ENCODE assay signal across 29 cellular contexts in genomic region chr2:206988884-206989283, GRCh38. TPM values are rescaled to one million over a fixed set of nuclear protein-coding genes. Genes with fewer than 3 reads are reported as not detected.
DNase-seq lines count a peak whose midpoint lies in the region; ATAC-seq, FAIRE-seq and TF ChIP-seq lines count a peak whose summit lies in the region.
"Had no signal": no experiment of that assay in that cellular context is flagged by ENCODE, and none has a peak within 500 bp of the region (broad histone marks: within the 10 kb centered on the region; RNA-seq: fewer than 3 reads in every experiment).

No MANE protein-coding gene starts in this region.

- peak overlapping the region; percentile 13 for H3K4me3 Mint-ChIP-seq in activated naive CD4-positive, alpha-beta T cell treated with anti-CD3 and anti-CD28 coated beads for 36 hours
- no peak overlapping the region for H3K4me3 Mint-ChIP-seq in activated naive CD4-positive, alpha-beta T cell treated with anti-CD3 and anti-CD28 coated beads, Interleukin-2, amount 10 ng/mL, durations not matched to agents 7 days and 5 days
- H3K4me3 Mint-ChIP-seq in stimulated activated naive CD8-positive, alpha-beta T cell treated with anti-CD3 and anti-CD28 coated beads, Interleukin-15, amount 100 ng/mL, for 72 hours = peak overlapping the region; percentile 40 to 46
- H3K4me3 Mint-ChIP-seq: activated naive CD4-positive, alpha-beta T cell treated with anti-CD3 and anti-CD28 coated beads, Interleukin-2, amount 50 U/mL, for 24 hours; activated T-helper 1 cell treated with anti-CD3 and anti-CD28 coated beads, Interleukin-12 subunit alpha, Interleukin-12 subunit beta, Interleukin-2, Interleukin-4 antibody, amounts not matched to agents 30 ng/mL and 10 ng/mL and 1 ng/mL, durations not matched to agents 14 hours and 24 hours and 36 hours; nephron progenitor cell; WTC11 had no signal

- H3K9me2 ChIP-seq in MM.1S (replicated peaks; ENCODE audit: insufficient read depth, low read length) = no peaks in the 10 kb centered on the region

- TF ChIP-seq CTCF in MM.1S (IDR thresholded peaks at IDR 0.05; ENCODE audit: low read length) = no peak
- TF ChIP-seq CTCF in keratinocyte (optimal IDR thresholded peaks at IDR 0.05 in 1 of 3, IDR thresholded peaks at IDR 0.05 in 1 of 3, conservative IDR thresholded peaks at IDR 0.05 in 1 of 3; ENCODE audit: extremely low read depth in 1 of 3, insufficient read depth in 2 of 3, low read length in 3 of 3) = no peak

- H3K36me3 ChIP-seq in MM.1S (replicated peaks; ENCODE audit: insufficient read depth, low read length) (no peaks in the 10 kb centered on the region), keratinocyte (ENCODE audit: control insufficient read depth in 2 of 2, extremely low read depth in 1 of 2, insufficient read depth in 2 of 2, low read length in 2 of 2) (no peaks in the 10 kb centered on the region)
- H3K36me3 ChIP-seq: HAP-1, lower lobe of right lung, pancreas, SJCRH30 had no signal

- H3K27ac ChIP-seq in MM.1S (ENCODE audit: low read length) = no peak overlapping the region
- H3K27ac ChIP-seq in keratinocyte (ENCODE audit: control insufficient read depth, insufficient read depth, low read length) = no peak overlapping the region
- H3K27ac ChIP-seq: lower lobe of right lung, pancreas, SJCRH30, testis had no signal

- H3K79me2 ChIP-seq in MM.1S (ENCODE audit: low read length) = no peaks in the 10 kb centered on the region
- H3K79me2 ChIP-seq in keratinocyte (ENCODE audit: control insufficient read depth, insufficient read depth, low read length) = no peaks in the 10 kb centered on the region

- H3K4me3 ChIP-seq in MM.1S (ENCODE audit: low read length) = no peak overlapping the region
- no peak overlapping the region for H3K4me3 ChIP-seq in keratinocyte (ENCODE audit: control insufficient read depth in 2 of 3, extremely low read depth in 1 of 3, insufficient read depth in 2 of 3, low read depth in 1 of 3, low read length in 3 of 3)
- H3K4me3 ChIP-seq: GM12878, HAP-1, lower lobe of right lung, mucosa of descending colon, pancreas, SJCRH30, testis had no signal

- FAIRE-seq in keratinocyte (lab: Jason Lieb, UNC) = peak; percentile 43
- FAIRE-seq: colon, GM12878, pancreas had no signal

- no peak for DNase-seq in activated naive CD4-positive, alpha-beta T cell treated with anti-CD3 and anti-CD28 coated beads for 36 hours
- DNase-seq in activated naive CD4-positive, alpha-beta T cell treated with anti-CD3 and anti-CD28 coated beads, Interleukin-2, amount 10 ng/mL, durations not matched to agents 7 days and 5 days = no peak
- DNase-seq in MM.1S (no peak), keratinocyte (ENCODE audit: low read depth, low spot score) (no peak)
- DNase-seq in stimulated activated naive CD8-positive, alpha-beta T cell treated with anti-CD3 and anti-CD28 coated beads, Interleukin-15, amount 100 ng/mL, for 72 hours = no peak
- DNase-seq: activated CD4-positive, alpha-beta T cell treated with anti-CD3 and anti-CD28 coated beads, Interleukin-2, amount 50 U/mL, for 4 hours; effector CD4-positive, alpha-beta T cell; hippocampal formation; NCI-H1694; NCI-H446 treated with DMSO at 0.1 percent for 48 hours; stimulated activated naive CD4-positive, alpha-beta T cell treated with Interleukin-2 at 50 U/mL for 16 hours had no signal

- no peaks in the 10 kb centered on the region for H3F3A ChIP-seq in MM.1S (ENCODE audit: insufficient read depth, low read length)

- no peaks in the 10 kb centered on the region for H3K36me3 Mint-ChIP-seq in activated naive CD4-positive, alpha-beta T cell treated with anti-CD3 and anti-CD28 coated beads for 36 hours (ENCODE audit: low read depth)
- H3K36me3 Mint-ChIP-seq in activated naive CD4-positive, alpha-beta T cell treated with anti-CD3 and anti-CD28 coated beads, Interleukin-2, amount 10 ng/mL, durations not matched to agents 7 days and 5 days = no peaks in the 10 kb centered on the region
- H3K36me3 Mint-ChIP-seq: activated naive CD4-positive, alpha-beta T cell treated with anti-CD3 and anti-CD28 coated beads, Interleukin-2, amount 50 U/mL, for 24 hours had no signal

- H3K9ac ChIP-seq in MM.1S (ENCODE audit: low read length) = no peak overlapping the region
- H3K9ac ChIP-seq in keratinocyte (ENCODE audit: control insufficient read depth, extremely low read depth, insufficient read depth, low read length) = no peak overlapping the region

- H3K4me2 ChIP-seq in MM.1S (ENCODE audit: low read depth, low read length) (no peak overlapping the region; the same call in 1 of the 2 replicates), keratinocyte (ENCODE audit: control insufficient read depth, extremely low read depth, insufficient read depth, low read depth, low read length) (peak overlapping the region; percentile 50)

- no peaks in the 10 kb centered on the region for H3K9me3 ChIP-seq in MM.1S (replicated peaks; ENCODE audit: insufficient read depth, low read length)
- H3K9me3 ChIP-seq in keratinocyte (ENCODE audit: control insufficient read depth, low read depth, low read length) = no peaks in the 10 kb centered on the region
- H3K9me3 ChIP-seq: HAP-1, lower lobe of right lung, mucosa of descending colon, pancreas, SJCRH30, testis had no signal

- intact Hi-C loops in activated naive CD4-positive, alpha-beta T cell treated with anti-CD3 and anti-CD28 coated beads for 36 hours (cut with micrococcal nuclease) = loop anchor here (2.0 to 5.0 kb wide), 3 partner anchors 143 to 348 kb away; no protein-coding TSS in a partner anchor

- H3K27ac Mint-ChIP-seq in activated naive CD4-positive, alpha-beta T cell treated with anti-CD3 and anti-CD28 coated beads for 36 hours = no peak overlapping the region
- H3K27ac Mint-ChIP-seq in activated naive CD4-positive, alpha-beta T cell treated with anti-CD3 and anti-CD28 coated beads, Interleukin-2, amount 10 ng/mL, durations not matched to agents 7 days and 5 days = no peak overlapping the region
- peak overlapping the region in 1 of 2 donors; percentile 57 for H3K27ac Mint-ChIP-seq in stimulated activated naive CD8-positive, alpha-beta T cell treated with anti-CD3 and anti-CD28 coated beads, Interleukin-15, amount 100 ng/mL, for 72 hours
- H3K27ac Mint-ChIP-seq: activated naive CD4-positive, alpha-beta T cell treated with anti-CD3 and anti-CD28 coated beads, Interleukin-2, amount 50 U/mL, for 24 hours; activated T-helper 1 cell treated with anti-CD3 and anti-CD28 coated beads, Interleukin-12 subunit alpha, Interleukin-12 subunit beta, Interleukin-2, Interleukin-4 antibody, amounts not matched to agents 30 ng/mL and 10 ng/mL and 1 ng/mL, durations not matched to agents 14 hours and 24 hours and 36 hours; nephron progenitor cell; WTC11 had no signal

- peaks cover 28% of the 10 kb centered on the region for H3K4me1 Mint-ChIP-seq in activated naive CD4-positive, alpha-beta T cell treated with anti-CD3 and anti-CD28 coated beads for 36 hours (ENCODE audit: low read depth)
- peaks cover 15% of the 10 kb centered on the region for H3K4me1 Mint-ChIP-seq in activated naive CD4-positive, alpha-beta T cell treated with anti-CD3 and anti-CD28 coated beads, Interleukin-2, amount 10 ng/mL, durations not matched to agents 7 days and 5 days
- H3K4me1 Mint-ChIP-seq in stimulated activated naive CD8-positive, alpha-beta T cell treated with anti-CD3 and anti-CD28 coated beads, Interleukin-15, amount 100 ng/mL, for 72 hours = peaks cover 52% of the 10 kb centered on the region

- no peaks in the 10 kb centered on the region for H3K27me3 Mint-ChIP-seq in activated naive CD4-positive, alpha-beta T cell treated with anti-CD3 and anti-CD28 coated beads for 36 hours (ENCODE audit: low read depth)
- H3K27me3 Mint-ChIP-seq in activated naive CD4-positive, alpha-beta T cell treated with anti-CD3 and anti-CD28 coated beads, Interleukin-2, amount 10 ng/mL, durations not matched to agents 7 days and 5 days = peaks cover 5% of the 10 kb centered on the region
- no peaks in the 10 kb centered on the region for H3K27me3 Mint-ChIP-seq in stimulated activated naive CD8-positive, alpha-beta T cell treated with anti-CD3 and anti-CD28 coated beads, Interleukin-15, amount 100 ng/mL, for 72 hours
- H3K27me3 Mint-ChIP-seq: activated naive CD4-positive, alpha-beta T cell treated with anti-CD3 and anti-CD28 coated beads, Interleukin-2, amount 50 U/mL, for 24 hours had no signal

- dilution Hi-C loops in keratinocyte (cut with MboI; ENCODE audit: extremely low pct_ligation_motif_present, low sequenced_read_pairs) = no loop called here

- H3K4me1 ChIP-seq in MM.1S (ENCODE audit: low read length) (peaks cover 5% of the 10 kb centered on the region; the same call in 1 of the 2 replicates), keratinocyte (ENCODE audit: control insufficient read depth, extremely low read depth, insufficient read depth, low read length) (peaks cover 6% of the 10 kb centered on the region)
- H3K4me1 ChIP-seq: pancreas, SJCRH30 had no signal

- H3K9me1 ChIP-seq in keratinocyte (ENCODE audit: control insufficient read depth, extremely low read depth, insufficient read depth, low read length) = no peaks in the 10 kb centered on the region

- H4K20me1 ChIP-seq in MM.1S (ENCODE audit: insufficient read depth, low read length) = no peaks in the 10 kb centered on the region
- H4K20me1 ChIP-seq in keratinocyte (ENCODE audit: control insufficient read depth, extremely low read depth, insufficient read depth, low read length) = no peaks in the 10 kb centered on the region

- peak; percentile 65 for ATAC-seq in stimulated activated naive CD8-positive, alpha-beta T cell treated with anti-CD3 and anti-CD28 coated beads, Interleukin-15, amount 100 ng/mL, for 72 hours
- no peak for ATAC-seq in GM21515 (IDR thresholded peaks at IDR 0.05; ENCODE audit: unreplicated experiment)
- no peak for ATAC-seq in HG03460 (IDR thresholded peaks at IDR 0.05; ENCODE audit: unreplicated experiment)

- CTCF ChIA-PET in activated naive CD4-positive, alpha-beta T cell treated with anti-CD3 and anti-CD28 coated beads for 36 hours (lab: Charles Lee) = interaction anchor here (0.6 to 1.8 kb wide), 6 partner anchors 9 to 485 kb away, joined by 3 to 7 read pairs (median 4); no protein-coding TSS in a partner anchor
- CTCF ChIA-PET in activated naive CD4-positive, alpha-beta T cell treated with anti-CD3 and anti-CD28 coated beads, Interleukin-2, amount 10 ng/mL, durations not matched to agents 7 days and 5 days (lab: Charles Lee) = no interaction called here

- H3K9me3 Mint-ChIP-seq in activated naive CD4-positive, alpha-beta T cell treated with anti-CD3 and anti-CD28 coated beads for 36 hours = no peaks in the 10 kb centered on the region
- no peaks in the 10 kb centered on the region for H3K9me3 Mint-ChIP-seq in activated naive CD4-positive, alpha-beta T cell treated with anti-CD3 and anti-CD28 coated beads, Interleukin-2, amount 10 ng/mL, durations not matched to agents 7 days and 5 days
- H3K9me3 Mint-ChIP-seq in stimulated activated naive CD8-positive, alpha-beta T cell treated with anti-CD3 and anti-CD28 coated beads, Interleukin-15, amount 100 ng/mL, for 72 hours = peaks cover 0 to 9% of the 10 kb centered on the region in 2 donors
- H3K9me3 Mint-ChIP-seq: activated naive CD4-positive, alpha-beta T cell treated with anti-CD3 and anti-CD28 coated beads, Interleukin-2, amount 50 U/mL, for 24 hours; activated T-helper 1 cell treated with anti-CD3 and anti-CD28 coated beads, Interleukin-12 subunit alpha, Interleukin-12 subunit beta, Interleukin-2, Interleukin-4 antibody, amounts not matched to agents 30 ng/mL and 10 ng/mL and 1 ng/mL, durations not matched to agents 14 hours and 24 hours and 36 hours had no signal

- peak overlapping the region; percentile 57; the same call in 1 of the 2 replicates for H2AFZ ChIP-seq in MM.1S (ENCODE audit: low read length)
- H2AFZ ChIP-seq in keratinocyte (ENCODE audit: control insufficient read depth, low read length) = peak overlapping the region; percentile 2

- H3K27me3 ChIP-seq in MM.1S (replicated peaks; ENCODE audit: insufficient read depth, low read length) (no peaks in the 10 kb centered on the region), keratinocyte (ENCODE audit: control insufficient read depth, extremely low read depth, insufficient read depth, low read length) (no peaks in the 10 kb centered on the region)
- H3K27me3 ChIP-seq: pancreas, SJCRH30, testis had no signal

RNA-seq across cellular contexts. Expression of gene CPO, which starts 49.6 kb away (rescaled TPM):
- total RNA-seq in activated naive CD4-positive, alpha-beta T cell treated with anti-CD3 and anti-CD28 coated beads for 36 hours = not detected
- 0.07 to 0.36 TPM (median 0.25 TPM) in 3 replicates for polyA plus RNA-seq in keratinocyte
- not detected for polyA plus RNA-seq in keratinocyte (2011; ENCODE audit: low read depth)
- not detected in 2 replicates for polyA plus RNA-seq in keratinocyte (2011; cell fraction: cytosol; rRNA removed)
- polyA plus RNA-seq in keratinocyte (2011; cell fraction: nucleus; rRNA removed) = 0.71 and 1.2 TPM in 2 replicates
- not detected in 2 replicates for polyA plus RNA-seq in keratinocyte (2012; ENCODE audit: low replicate concordance)
- 0.61 TPM in 1 of 3 replicates, not detected in the others for polyA minus RNA-seq in keratinocyte
- not detected for polyA minus RNA-seq in keratinocyte (2011; cell fraction: cytosol; rRNA and poly(A)+ RNA removed)
- polyA minus RNA-seq in keratinocyte (2011; cell fraction: nucleus; rRNA and poly(A)+ RNA removed) = 0.54 TPM in 1 of 2 replicates, not detected in the other
- total RNA-seq: A673; activated T-helper 1 cell treated with anti-CD3 and anti-CD28 coated beads, Interleukin-12 subunit alpha, Interleukin-12 subunit beta, Interleukin-2, Interleukin-4 antibody, amounts not matched to agents 30 ng/mL and 10 ng/mL and 1 ng/mL, durations not matched to agents 14 hours and 24 hours and 36 hours; epithelial cell of proximal tubule; GM12878; lower lobe of right lung; RPMI7951; SJCRH30; skeletal muscle tissue had no signal
